In genomic region chr6:11277275-11278206, GRCh38 we compare ENCODE assay signal across 8 cellular contexts. TPM values are rescaled to one million over a fixed set of nuclear protein-coding genes. Genes with fewer than 3 reads are reported as not detected.
A peak's percentile ranks its signal among the peaks of the same experiment; 100 is the strongest.
DNase-seq lines count a peak whose midpoint lies in the region; ATAC-seq and TF ChIP-seq lines count a peak whose summit lies in the region.

No MANE protein-coding gene starts in this region.

- in situ Hi-C loops in Caki2 (cut with HindIII; ENCODE audit: low pct_unique_long_range_greater_than_20kb, low sequenced_read_pairs) = no loop called here

- peak overlapping the region; percentile 77 for H3K27ac Mint-ChIP-seq in activated naive CD8-positive, alpha-beta T cell treated with anti-CD3 and anti-CD28 coated beads for 36 hours

- no peaks in the 10 kb centered on the region for H3K27me3 ChIP-seq in lower lobe of right lung (ENCODE audit: low read depth)

- peaks cover 36% of the 10 kb centered on the region for H3K4me1 Mint-ChIP-seq in activated naive CD8-positive, alpha-beta T cell treated with anti-CD3 and anti-CD28 coated beads for 36 hours

- no peaks in the 10 kb centered on the region for H3K36me3 ChIP-seq in lower lobe of right lung

- H3K9me3 ChIP-seq in lower lobe of right lung = no peaks in the 10 kb centered on the region

- ATAC-seq in HG03378 (IDR thresholded peaks at IDR 0.05; ENCODE audit: unreplicated experiment) = peak; percentile 60
- peak; percentile 70 to 73 for ATAC-seq in lower lobe of right lung

- H3K4me3 Mint-ChIP-seq in activated naive CD8-positive, alpha-beta T cell treated with anti-CD3 and anti-CD28 coated beads for 36 hours = no peak overlapping the region

- intact Hi-C loops in lower lobe of right lung (cut with DNase I) = no loop called here

- DNase-seq in Caki2 (ENCODE audit: low read depth) (peak; percentile 87), GM19238 (ENCODE audit: insufficient read length, low spot score) (peak; percentile 40), lower lobe of right lung (no peak), NCI-H510A treated with DMSO at 0.1 percent for 48 hours (lab: John Stamatoyannopoulos, UW) (no peak), DMS 273 treated with DMSO at 0.1 percent for 48 hours (lab: John Stamatoyannopoulos, UW) (no peak), NOMO-1 treated with DMSO at 0.1 percent for 48 hours (lab: John Stamatoyannopoulos, UW; ENCODE audit: unreplicated experiment) (no peak)
- no peak for DNase-seq in activated naive CD8-positive, alpha-beta T cell treated with anti-CD3 and anti-CD28 coated beads for 36 hours

- no peaks in the 10 kb centered on the region for H3K9me3 Mint-ChIP-seq in activated naive CD8-positive, alpha-beta T cell treated with anti-CD3 and anti-CD28 coated beads for 36 hours

- peak overlapping the region; percentile 71 for H3K27ac ChIP-seq in lower lobe of right lung

- H3K4me3 ChIP-seq in lower lobe of right lung = no peak overlapping the region

- peaks cover 37% of the 10 kb centered on the region for H3K36me3 Mint-ChIP-seq in activated naive CD8-positive, alpha-beta T cell treated with anti-CD3 and anti-CD28 coated beads for 36 hours

- peaks cover 63% of the 10 kb centered on the region for H3K4me1 ChIP-seq in lower lobe of right lung

- no peak for TF ChIP-seq CTCF in lower lobe of right lung (IDR thresholded peaks at IDR 0.05)

- H3K27me3 Mint-ChIP-seq in activated naive CD8-positive, alpha-beta T cell treated with anti-CD3 and anti-CD28 coated beads for 36 hours = no peaks in the 10 kb centered on the region

RNA-seq across cellular contexts. Expression of gene NEDD9, which starts 45.1 kb away (rescaled TPM):
- 5.2 and 7.9 TPM in 2 replicates for total RNA-seq in Caki2 (2014; rRNA removed; shearing (Covaris generic); ENCODE audit: low replicate concordance)
- 10 to 100 TPM; 32.0 to 33.7 TPM for total RNA-seq in activated naive CD8-positive, alpha-beta T cell treated with anti-CD3 and anti-CD28 coated beads for 36 hours
- total RNA-seq in lower lobe of right lung = 127 TPM

Comparison
In these comparisons a context has a peak if more than half of its experiments do, and no peak if none do; other contexts are left out.
1. DNase-seq: peak in Caki2 (single experiment) and GM19238 (single experiment); none in activated naive CD8-positive, alpha-beta T cell treated with anti-CD3 and anti-CD28 coated beads for 36 hours (single experiment), lower lobe of right lung (single experiment), NCI-H510A treated with DMSO at 0.1 percent for 48 hours (single experiment), DMS 273 treated with DMSO at 0.1 percent for 48 hours (single experiment) and NOMO-1 treated with DMSO at 0.1 percent for 48 hours (single experiment).